ENCODE assay signal across 21 cellular contexts in genomic region chr10:32366111-32366510, GRCh38. TPM values are rescaled to one million over a fixed set of nuclear protein-coding genes. Genes with fewer than 3 reads are reported as not detected.
DNase-seq lines count a peak whose midpoint lies in the region; ATAC-seq and TF ChIP-seq lines count a peak whose summit lies in the region.
"Had no signal": no experiment of that assay in that cellular context is flagged by ENCODE, and none has a peak within 500 bp of the region (broad histone marks: within the 10 kb centered on the region; RNA-seq: fewer than 3 reads in every experiment).

No MANE protein-coding gene starts in this region.

- no peak for ATAC-seq in activated T-cell treated with anti-CD3 and anti-CD28 coated beads, Interleukin-2, amount 50 U/mL, for 4 hours
- ATAC-seq in CD8-positive, alpha-beta T cell = no peak
- ATAC-seq in activated CD8-positive, alpha-beta T cell treated with anti-CD3 and anti-CD28 coated beads for 36 hours = no peak
- ATAC-seq in naive thymus-derived CD8-positive, alpha-beta T cell = no peak
- ATAC-seq in HG03457 (IDR thresholded peaks at IDR 0.05; ENCODE audit: unreplicated experiment) = no peak
- ATAC-seq: esophagus mucosa, left lung had no signal

- intact Hi-C loops in CD8-positive, alpha-beta T cell (cut with DNase I, micrococcal nuclease) = loop anchor here (5.0 kb wide), 2 partner anchors 504 to 641 kb away; no protein-coding TSS in a partner anchor
- intact Hi-C loops in activated CD8-positive, alpha-beta T cell treated with anti-CD3 and anti-CD28 coated beads for 36 hours (cut with micrococcal nuclease) = loop anchor here (5.0 kb wide), 1 partner anchor 174 kb away; no protein-coding TSS in a partner anchor

- no peaks in the 10 kb centered on the region for H3K36me3 Mint-ChIP-seq in activated T-cell treated with anti-CD3 and anti-CD28 coated beads, Interleukin-2, amount 50 U/mL, for 4 hours (ENCODE audit: insufficient read depth)
- peaks cover 13% of the 10 kb centered on the region for H3K36me3 Mint-ChIP-seq in CD8-positive, alpha-beta T cell
- peaks cover 4% of the 10 kb centered on the region for H3K36me3 Mint-ChIP-seq in activated CD8-positive, alpha-beta T cell treated with anti-CD3 and anti-CD28 coated beads for 36 hours (ENCODE audit: low read depth)
- peaks cover under 1 to 26% (median 3%) of the 10 kb centered on the region in 3 donors for H3K36me3 Mint-ChIP-seq in naive thymus-derived CD8-positive, alpha-beta T cell

- no peaks in the 10 kb centered on the region for H3K9me3 Mint-ChIP-seq in activated T-cell treated with anti-CD3 and anti-CD28 coated beads, Interleukin-2, amount 50 U/mL, for 4 hours
- no peaks in the 10 kb centered on the region for H3K9me3 Mint-ChIP-seq in CD8-positive, alpha-beta T cell
- H3K9me3 Mint-ChIP-seq in activated CD8-positive, alpha-beta T cell treated with anti-CD3 and anti-CD28 coated beads for 36 hours = no peaks in the 10 kb centered on the region
- H3K9me3 Mint-ChIP-seq in naive thymus-derived CD8-positive, alpha-beta T cell = peaks cover 0 to 3% (median 0%) of the 10 kb centered on the region in 9 donors

- H3K27ac ChIP-seq in CD8-positive, alpha-beta T cell (ENCODE audit: low read depth, low read length) = no peak overlapping the region
- H3K27ac ChIP-seq in RWPE1 = no peak overlapping the region
- H3K27ac ChIP-seq: SJCRH30, thoracic aorta had no signal

- DNase-seq in activated T-cell treated with anti-CD3 and anti-CD28 coated beads, Interleukin-2, amount 50 U/mL, for 4 hours = no peak
- DNase-seq in activated T-cell treated with anti-CD3 and anti-CD28 coated beads for 4 hours = no peak
- DNase-seq in CD8-positive, alpha-beta T cell = no peak
- DNase-seq in activated CD8-positive, alpha-beta T cell treated with anti-CD3 and anti-CD28 coated beads for 36 hours = no peak
- no peak for DNase-seq in naive thymus-derived CD8-positive, alpha-beta T cell
- DNase-seq in RWPE1 (ENCODE audit: low spot score) = no peak
- no peak for DNase-seq in NCI-H1105 treated with DMSO at 0.1 percent for 48 hours (lab: John Stamatoyannopoulos, UW)
- DNase-seq: central memory CD4-positive, alpha-beta T cell; COR-L47; effector CD4-positive, alpha-beta T cell; KG1; left lung; NCI-H1930; NCI-H226; NCI-H82; SJCRH30; T-helper 9 cell had no signal

- H3K27ac Mint-ChIP-seq in CD8-positive, alpha-beta T cell = peak overlapping the region; percentile 45
- H3K27ac Mint-ChIP-seq in activated CD8-positive, alpha-beta T cell treated with anti-CD3 and anti-CD28 coated beads for 36 hours = peak overlapping the region; percentile 17
- peak overlapping the region in 3 of 10 donors; percentile 41 to 74 (median 49) for H3K27ac Mint-ChIP-seq in naive thymus-derived CD8-positive, alpha-beta T cell

- CTCF ChIA-PET in CD8-positive, alpha-beta T cell (lab: Charles Lee) = interaction anchor here (1.2 to 5.4 kb wide), 4 partner anchors 9 to 111 kb away, joined by 3 to 61 read pairs (median 8); no protein-coding TSS in a partner anchor
- CTCF ChIA-PET in activated CD8-positive, alpha-beta T cell treated with anti-CD3 and anti-CD28 coated beads for 36 hours (lab: Charles Lee) = interaction anchor here (0.6 to 4.3 kb wide), 4 partner anchors 12 to 420 kb away, joined by 3 to 25 read pairs (median 14); no protein-coding TSS in a partner anchor
- CTCF ChIA-PET in RWPE1 (lab: Yijun Ruan, JAX) = interaction anchor here (0.5 to 0.7 kb wide), 3 partner anchors 72 to 931 kb away, joined by 3 to 4 read pairs (median 3); no protein-coding TSS in a partner anchor

- TF ChIP-seq CTCF in CD8-positive, alpha-beta T cell (IDR thresholded peaks at IDR 0.05) = no peak
- no peak for TF ChIP-seq CTCF in activated CD8-positive, alpha-beta T cell treated with anti-CD3 and anti-CD28 coated beads for 36 hours (IDR thresholded peaks at IDR 0.05)
- no peak for TF ChIP-seq CTCF in RWPE1 (conservative IDR thresholded peaks at IDR 0.05; ENCODE audit: low read depth)

- H3K27me3 Mint-ChIP-seq in activated T-cell treated with anti-CD3 and anti-CD28 coated beads, Interleukin-2, amount 50 U/mL, for 4 hours (ENCODE audit: low read depth) = no peaks in the 10 kb centered on the region
- no peaks in the 10 kb centered on the region for H3K27me3 Mint-ChIP-seq in CD8-positive, alpha-beta T cell (ENCODE audit: low read depth)
- H3K27me3 Mint-ChIP-seq in activated CD8-positive, alpha-beta T cell treated with anti-CD3 and anti-CD28 coated beads for 36 hours = no peaks in the 10 kb centered on the region
- no peaks in the 10 kb centered on the region for H3K27me3 Mint-ChIP-seq in naive thymus-derived CD8-positive, alpha-beta T cell

- peaks cover 66% of the 10 kb centered on the region for H3K4me1 Mint-ChIP-seq in activated T-cell treated with anti-CD3 and anti-CD28 coated beads, Interleukin-2, amount 50 U/mL, for 4 hours (ENCODE audit: low read depth)
- peaks cover 68% of the 10 kb centered on the region for H3K4me1 Mint-ChIP-seq in CD8-positive, alpha-beta T cell (ENCODE audit: low read depth)
- peaks cover 53% of the 10 kb centered on the region for H3K4me1 Mint-ChIP-seq in activated CD8-positive, alpha-beta T cell treated with anti-CD3 and anti-CD28 coated beads for 36 hours (ENCODE audit: low read depth)
- peaks cover 33 to 74% (median 68%) of the 10 kb centered on the region in 4 donors for H3K4me1 Mint-ChIP-seq in naive thymus-derived CD8-positive, alpha-beta T cell

- peaks cover 42% of the 10 kb centered on the region for H3K4me1 ChIP-seq in CD8-positive, alpha-beta T cell (ENCODE audit: insufficient read depth, low read length)
- H3K4me1 ChIP-seq: SJCRH30 had no signal

- no peaks in the 10 kb centered on the region for H3K36me3 ChIP-seq in CD8-positive, alpha-beta T cell (ENCODE audit: insufficient read depth, low read length)
- H3K36me3 ChIP-seq: left lung, neutrophil, thoracic aorta had no signal

- no peaks in the 10 kb centered on the region for H3K9me3 ChIP-seq in CD8-positive, alpha-beta T cell (ENCODE audit: low read length)
- H3K9me3 ChIP-seq: left lung, neutrophil, SJCRH30, thoracic aorta had no signal

- no peak overlapping the region for H3K4me3 ChIP-seq in CD8-positive, alpha-beta T cell (ENCODE audit: low read depth, low read length)
- H3K4me3 ChIP-seq: left lung, SJCRH30, thoracic aorta had no signal

- peak overlapping the region; percentile 35 for H3K4me3 Mint-ChIP-seq in activated T-cell treated with anti-CD3 and anti-CD28 coated beads, Interleukin-2, amount 50 U/mL, for 4 hours
- H3K4me3 Mint-ChIP-seq in CD8-positive, alpha-beta T cell = peak overlapping the region; percentile 63
- peak overlapping the region; percentile 13 for H3K4me3 Mint-ChIP-seq in activated CD8-positive, alpha-beta T cell treated with anti-CD3 and anti-CD28 coated beads for 36 hours
- H3K4me3 Mint-ChIP-seq in naive thymus-derived CD8-positive, alpha-beta T cell = peak overlapping the region in 7 of 10 donors; percentile 7 to 40 (median 28)

- POLR2A ChIA-PET in CD8-positive, alpha-beta T cell (lab: Charles Lee) = interaction anchor here (1.2 kb wide), 1 partner anchor 18 kb away, joined by 4 read pairs; no protein-coding TSS in a partner anchor
- POLR2A ChIA-PET in activated CD8-positive, alpha-beta T cell treated with anti-CD3 and anti-CD28 coated beads for 36 hours (lab: Charles Lee) = interaction anchor here (0.6 kb wide), 1 partner anchor 13 kb away, joined by 3 read pairs; no protein-coding TSS in a partner anchor
- POLR2A ChIA-PET in naive thymus-derived CD8-positive, alpha-beta T cell (lab: Charles Lee) = interaction anchor here (1.3 to 1.9 kb wide), 3 partner anchors 12 to 110 kb away, joined by 3 to 8 read pairs (median 5); no protein-coding TSS in a partner anchor
- POLR2A ChIA-PET in RWPE1 (lab: Yijun Ruan, JAX; ENCODE audit: low non-redundant PET) = no interaction called here

- H3K27me3 ChIP-seq in CD8-positive, alpha-beta T cell (ENCODE audit: insufficient read depth, low read length) = no peaks in the 10 kb centered on the region
- H3K27me3 ChIP-seq: left lung, neutrophil, SJCRH30 had no signal

RNA-seq across cellular contexts. Expression of gene EPC1, which starts 19.2 kb away (rescaled TPM):
- total RNA-seq in activated T-cell treated with anti-CD3 and anti-CD28 coated beads, Interleukin-2, amount 50 U/mL, for 4 hours = 10 to 100 TPM; 44.9 to 53.5 (median 46.0) TPM
- 100 to 1,000 TPM; 205 TPM for total RNA-seq in CD8-positive, alpha-beta T cell
- total RNA-seq in activated CD8-positive, alpha-beta T cell treated with anti-CD3 and anti-CD28 coated beads for 36 hours = 10 to 100 TPM; 33.0 to 33.9 TPM
- 100 to 1,000 TPM; 128 to 131 TPM for total RNA-seq in naive thymus-derived CD8-positive, alpha-beta T cell
- polyA plus RNA-seq in naive thymus-derived CD8-positive, alpha-beta T cell = 10 to 100 TPM; 36.9 to 48.5 (median 46.2) TPM

Comparison
In these comparisons a context has a peak if more than half of its experiments do, and no peak if none do; other contexts are left out.
1. H3K4me3 Mint-ChIP-seq: peak in every context shown above with its lines; median percentile 63 in CD8-positive, alpha-beta T cell; 35 in activated T-cell treated with anti-CD3 and anti-CD28 coated beads, Interleukin-2, amount 50 U/mL, for 4 hours; 28 in naive thymus-derived CD8-positive, alpha-beta T cell; 13 in activated CD8-positive, alpha-beta T cell treated with anti-CD3 and anti-CD28 coated beads for 36 hours.